Comparison of ENCODE assay signal across 21 cellular contexts in the genomic region with DNA sequence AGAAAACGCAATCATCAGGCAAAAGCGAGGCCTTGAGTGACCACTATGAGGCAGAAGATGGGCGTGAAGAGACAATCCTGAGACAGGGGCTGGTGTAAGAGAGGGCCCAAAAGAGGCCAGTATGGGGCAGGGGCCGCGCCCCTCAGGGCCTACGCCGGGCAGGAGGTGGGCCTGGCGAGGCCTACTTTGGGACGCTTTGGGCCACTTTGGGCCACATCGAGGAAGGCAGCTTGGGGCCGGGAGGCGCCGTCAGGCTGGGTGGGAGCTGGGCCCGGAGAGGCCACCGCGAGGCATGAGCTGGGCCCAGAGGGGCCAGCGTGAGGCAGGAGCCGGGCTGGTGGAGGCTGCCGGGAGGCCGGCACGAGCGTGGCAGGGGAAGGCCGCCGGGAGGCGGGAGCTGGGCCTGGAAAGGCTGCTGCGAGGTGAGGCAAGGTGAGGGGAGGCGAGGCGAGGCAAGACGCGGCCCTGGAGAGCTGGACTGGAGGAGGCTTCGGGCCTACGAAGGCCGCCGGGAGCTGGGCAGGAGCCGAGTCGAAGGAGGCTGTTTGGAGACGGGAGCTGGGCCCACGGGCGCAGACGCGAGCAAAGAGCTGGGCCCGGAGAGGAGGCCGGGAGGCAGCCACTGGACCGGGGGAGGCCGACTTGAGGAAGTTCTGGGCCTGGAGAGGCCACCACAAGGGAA.
DNase-seq lines count a peak whose midpoint lies in the region; ATAC-seq and TF ChIP-seq lines count a peak whose summit lies in the region.
"Had no signal": no experiment of that assay in that cellular context is flagged by ENCODE, and none has a peak within 500 bp of the region (broad histone marks: within the 10 kb centered on the region; RNA-seq: fewer than 3 reads in every experiment).

No MANE protein-coding gene starts in this region.

- TF ChIP-seq RAD21 in SK-N-SH (IDR thresholded peaks at IDR 0.05; ENCODE audit: low read length): no peak

- peak; percentile 38 for DNase-seq in SK-N-SH
- DNase-seq in WTC11 (ENCODE audit: low spot score): no peak
- DNase-seq in nephron progenitor cell: no peak
- DNase-seq in type B pancreatic cell (ENCODE audit: extremely low spot score, unreplicated experiment): no peak
- DNase-seq in left ventricle myocardium superior: no peak
- no peak for DNase-seq in NCI-H1930 (lab: John Stamatoyannopoulos, UW)
- no peak for DNase-seq in Karpas-422
- DNase-seq: CD4-positive, CD25-positive, alpha-beta regulatory T cell; DMS79; KBM-7; NCI-H1092; NCI-H1694; NCI-H2107; NCI-H446; NK-92 treated with Interleukin-12 subunit alpha and Interleukin-12 subunit beta, amount 100 ng/mL, for 24 hours; OCI-M1; RPMI8226 had no signal

- H3K4me2 ChIP-seq in SK-N-SH (no peak overlapping the region), Karpas-422 (ENCODE audit: low read depth, low read length, poor library complexity, severe bottlenecking) (no peak overlapping the region)

- intact Hi-C loops in left ventricle myocardium superior (cut with micrococcal nuclease): no loop called here

- 95% methylated on average over 44 of the region's 45 CpGs for WGBS in SK-N-SH (ENCODE audit: low lambda C conversion rate)

- no peak for TF ChIP-seq EP300 in SK-N-SH (IDR thresholded peaks at IDR 0.05; ENCODE audit: borderline replicate concordance in 1 of 2, low read depth in 1 of 2, low read length in 1 of 2)

- CTCF ChIA-PET in SK-N-SH (lab: Yijun Ruan, JAX): interaction anchor here (1.2 kb wide), 1 partner anchor 64 kb away, joined by 3 read pairs; no protein-coding TSS in a partner anchor
- CTCF ChIA-PET in WTC11 (lab: Charles Lee): interaction anchor here (0.7 to 1.8 kb wide), 4 partner anchors 13 to 346 kb away, joined by 3 to 11 read pairs (median 4); no protein-coding TSS in a partner anchor

- no peaks in the 10 kb centered on the region for H3K4me1 Mint-ChIP-seq in WTC11
- H3K4me1 Mint-ChIP-seq in nephron progenitor cell: peaks cover 13% of the 10 kb centered on the region
- H3K4me1 Mint-ChIP-seq in type B pancreatic cell (ENCODE audit: unreplicated experiment): no peaks in the 10 kb centered on the region
- H3K4me1 Mint-ChIP-seq: B cell had no signal

- H3K9me3 ChIP-seq in SK-N-SH: 0 out of 2 replicates have a peak, but pooled peaks cover 3% of the 10 kb centered on the region
- H3K9me3 ChIP-seq in Karpas-422 (ENCODE audit: low read length): no peaks in the 10 kb centered on the region

- H3K27me3 ChIP-seq in SK-N-SH (ENCODE audit: insufficient read depth) (no peaks in the 10 kb centered on the region), Karpas-422 (ENCODE audit: low read length) (no peaks in the 10 kb centered on the region)

- H3F3A ChIP-seq in SK-N-SH (replicated peaks; ENCODE audit: insufficient read depth): no peaks in the 10 kb centered on the region

- no peaks in the 10 kb centered on the region for H3K9me2 ChIP-seq in SK-N-SH
- H3K9me2 ChIP-seq in Karpas-422 (replicated peaks; ENCODE audit: insufficient read depth, low read length): no peaks in the 10 kb centered on the region

- POLR2A ChIA-PET in SK-N-SH (lab: Yijun Ruan, JAX): no interaction called here
- POLR2A ChIA-PET in WTC11 (lab: Charles Lee): no interaction called here

- no peak overlapping the region for H2AFZ ChIP-seq in SK-N-SH (ENCODE audit: low read depth)
- H2AFZ ChIP-seq in Karpas-422 (ENCODE audit: low read length): no peak overlapping the region

- H3K27me3 Mint-ChIP-seq in WTC11 (ENCODE audit: low read depth): no peaks in the 10 kb centered on the region
- no peaks in the 10 kb centered on the region for H3K27me3 Mint-ChIP-seq in nephron progenitor cell (ENCODE audit: low read depth, poor library complexity)
- H3K27me3 Mint-ChIP-seq in type B pancreatic cell: no peaks in the 10 kb centered on the region
- H3K27me3 Mint-ChIP-seq: B cell; CD4-positive, CD25-positive, alpha-beta regulatory T cell had no signal

- H3K4me3 Mint-ChIP-seq in WTC11 (no peak overlapping the region), nephron progenitor cell (no peak overlapping the region), type B pancreatic cell (no peak overlapping the region)
- H3K4me3 Mint-ChIP-seq: B cell; CD4-positive, CD25-positive, alpha-beta regulatory T cell had no signal

- no peak overlapping the region for H3K27ac ChIP-seq in SK-N-SH (ENCODE audit: low read depth in 2 of 2, low read length in 1 of 2)
- H3K27ac ChIP-seq in Karpas-422 (ENCODE audit: low read length): no peak overlapping the region
- H3K27ac ChIP-seq: 22Rv1 had no signal

- H3K9me3 Mint-ChIP-seq in WTC11 (no peaks in the 10 kb centered on the region), nephron progenitor cell (peaks cover 10% of the 10 kb centered on the region), type B pancreatic cell (no peaks in the 10 kb centered on the region)

- H3K36me3 Mint-ChIP-seq in WTC11 (peaks cover 4% of the 10 kb centered on the region), nephron progenitor cell (ENCODE audit: low read depth) (peaks cover 50% of the 10 kb centered on the region), type B pancreatic cell (peaks cover 17% of the 10 kb centered on the region)

- H3K36me3 ChIP-seq in SK-N-SH (replicated peaks in 1 of 2; ENCODE audit: control insufficient read depth in 1 of 2, insufficient read depth in 2 of 2, low read length in 1 of 2) (peaks cover 0 to 15% of the 10 kb centered on the region in 2 experiments), Karpas-422 (ENCODE audit: insufficient read depth, low read length) (no peaks in the 10 kb centered on the region)

- TF ChIP-seq CTCF in SK-N-SH (IDR thresholded peaks at IDR 0.05) (no peak), WTC11 (IDR thresholded peaks at IDR 0.05) (no peak), nephron progenitor cell (IDR thresholded peaks at IDR 0.05) (no peak), type B pancreatic cell (conservative IDR thresholded peaks at IDR 0.05) (no peak)

- H3K27ac Mint-ChIP-seq in WTC11: peak overlapping the region; percentile 82; the same call in 1 of the 2 replicates
- H3K27ac Mint-ChIP-seq in nephron progenitor cell: peak overlapping the region; percentile 91
- peak overlapping the region; percentile 2 for H3K27ac Mint-ChIP-seq in type B pancreatic cell
- H3K27ac Mint-ChIP-seq: B cell; CD4-positive, CD25-positive, alpha-beta regulatory T cell had no signal

- H4K20me1 ChIP-seq in SK-N-SH (ENCODE audit: insufficient read depth) (no peaks in the 10 kb centered on the region), Karpas-422 (ENCODE audit: insufficient read depth, low read depth, low read length) (no peaks in the 10 kb centered on the region)

- H3K4me1 ChIP-seq in SK-N-SH (ENCODE audit: control insufficient read depth in 1 of 2, insufficient read depth in 2 of 2, low read depth in 1 of 2, low read length in 1 of 2) (no peaks in the 10 kb centered on the region), Karpas-422 (ENCODE audit: low read length) (no peaks in the 10 kb centered on the region)

- ATAC-seq in SK-N-SH treated with all-trans-retinoic acid at 6 μM for 48 hours (no peak; the same call in 1 of the 3 replicates), WTC11 (peak; percentile 66), left ventricle myocardium superior (no peak)
- ATAC-seq: HCT116 had no signal

- H3K79me2 ChIP-seq in SK-N-SH (ENCODE audit: insufficient read depth): no peaks in the 10 kb centered on the region
- no peaks in the 10 kb centered on the region for H3K79me2 ChIP-seq in Karpas-422 (ENCODE audit: low read length)

- H3K4me3 ChIP-seq in SK-N-SH (ENCODE audit: low read depth in 2 of 2, low read length in 1 of 2) (no peak overlapping the region), Karpas-422 (ENCODE audit: low read length) (no peak overlapping the region)

- H3K9ac ChIP-seq in SK-N-SH: no peak overlapping the region
- H3K9ac ChIP-seq in Karpas-422 (ENCODE audit: low read length): no peak overlapping the region

TF ChIP-seq in SK-N-SH, 30 proteins besides CTCF, POLR2A, EP300 and RAD21 (continues in another document):
- TF ChIP-seq SIN3A (IDR thresholded peaks at IDR 0.05; ENCODE audit: borderline replicate concordance, low read depth, low read length) (no peak), RFX5 (IDR thresholded peaks at IDR 0.05; ENCODE audit: low read length) (no peak), GATA2 (CRISPR knock-in tag; IDR thresholded peaks at IDR 0.05) (no peak), EZH2phosphoT487 (IDR thresholded peaks at IDR 0.05; ENCODE audit: borderline replicate concordance, low read depth) (no peak)

TF ChIP-seq in SK-N-SH treated with all-trans-retinoic acid at 6 μM for 48 hours, 23 proteins besides CTCF, POLR2A, EP300 and RAD21:
- TF ChIP-seq TOX (CRISPR knock-in tag; IDR thresholded peaks at IDR 0.05; ENCODE audit: borderline replicate concordance) (no peak), ZNF8 (CRISPR knock-in tag; IDR thresholded peaks at IDR 0.05) (no peak), CSDC2 (CRISPR knock-in tag; IDR thresholded peaks at IDR 0.05) (no peak), ZC3H10 (CRISPR knock-in tag; IDR thresholded peaks at IDR 0.05) (no peak)

TF ChIP-seq in WTC11, 78 proteins besides CTCF, POLR2A, EP300 and RAD21 (continues in another document):
- TF ChIP-seq AFF4 (CRISPR knock-in tag; IDR thresholded peaks at IDR 0.05; ENCODE audit: borderline replicate concordance) (no peak), SMAD3 (CRISPR knock-in tag; IDR thresholded peaks at IDR 0.05; ENCODE audit: borderline replicate concordance) (no peak)

Comparison
In these comparisons a context has a peak if more than half of its experiments do, and no peak if none do; other contexts are left out.
1. H3K27ac Mint-ChIP-seq: peak in every context shown above with its lines; median percentile 91 in nephron progenitor cell; 82 in WTC11; 2 in type B pancreatic cell.